ENCODE assay signal across 9 cellular contexts in genomic region chrX:5646818-5647217, GRCh38.
DNase-seq lines count a peak whose midpoint lies in the region; ATAC-seq, FAIRE-seq and TF ChIP-seq lines count a peak whose summit lies in the region.
"Had no signal": no experiment of that assay in that cellular context is flagged by ENCODE, and none has a peak within 500 bp of the region (broad histone marks: within the 10 kb centered on the region; RNA-seq: fewer than 3 reads in every experiment).

No MANE protein-coding gene starts in this region.

- intact Hi-C loops in Calu3 (cut with micrococcal nuclease; ENCODE audit: unreplicated experiment), result no loop called here

- CTCF ChIA-PET in Calu3 (lab: Charles Lee), result no interaction called here

- no peaks in the 10 kb centered on the region for H3K36me3 Mint-ChIP-seq in Calu3 (ENCODE audit: insufficient read depth, unreplicated experiment)

- no TSS peak for BruUV-seq in Calu3 (replicated peaks; lab: Mats Ljungman, UMichigan)

- H3K36me3 ChIP-seq in Peyer's patch, result no peaks in the 10 kb centered on the region

- DNase-seq in GM18507 (ENCODE audit: extremely low spot score, insufficient read length, low read depth) (peak; percentile 9), Peyer's patch (peak in 2 of 3 donors; percentile 23 to 47), NCI-H748 treated with DMSO at 0.1 percent for 48 hours (lab: John Stamatoyannopoulos, UW) (no peak), NCI-H1694 treated with DMSO at 0.1 percent for 48 hours (lab: John Stamatoyannopoulos, UW) (no peak), Calu3 (no peak), NCI-H510A treated with DMSO at 0.1 percent for 48 hours (lab: John Stamatoyannopoulos, UW) (no peak)
- DNase-seq: NCI-H510A had no signal

- H3K4me3 ChIP-seq in Peyer's patch, result no peak overlapping the region

- H3K4me3 Mint-ChIP-seq in Calu3 (ENCODE audit: low read depth, unreplicated experiment), result no peak overlapping the region

- FAIRE-seq in GM18507 (lab: Jason Lieb, UNC), result peak; percentile 96

- no peak overlapping the region for H3K27ac Mint-ChIP-seq in Calu3 (ENCODE audit: unreplicated experiment)

- peaks cover 15% of the 10 kb centered on the region for H3K9me3 Mint-ChIP-seq in Calu3 (ENCODE audit: low read depth, unreplicated experiment)

- TF ChIP-seq POLR2A in Peyer's patch (IDR thresholded peaks at IDR 0.05), result no peak

- no peaks in the 10 kb centered on the region for H3K9me3 ChIP-seq in Peyer's patch

- no peaks in the 10 kb centered on the region for H3K27me3 Mint-ChIP-seq in Calu3 (ENCODE audit: unreplicated experiment)

- no peak overlapping the region for H3K27ac ChIP-seq in Peyer's patch

- H3K4me1 Mint-ChIP-seq in Calu3 (ENCODE audit: low read depth, unreplicated experiment), result no peaks in the 10 kb centered on the region

- H3K27me3 ChIP-seq in Peyer's patch, result no peaks in the 10 kb centered on the region

- TF ChIP-seq CTCF in Peyer's patch (IDR thresholded peaks at IDR 0.05) (no peak), Calu3 (IDR thresholded peaks at IDR 0.05; ENCODE audit: unreplicated experiment) (no peak)

- ATAC-seq in GM21515 (IDR thresholded peaks at IDR 0.05; ENCODE audit: unreplicated experiment), result peak; percentile 99
- ATAC-seq in HG03139 (IDR thresholded peaks at IDR 0.05; ENCODE audit: unreplicated experiment), result peak; percentile 96

- peaks cover 0 to 4% (median 0%) of the 10 kb centered on the region in 4 donors for H3K4me1 ChIP-seq in Peyer's patch

Comparison
In these comparisons a context has a peak if more than half of its experiments do, and no peak if none do; other contexts are left out.
1. DNase-seq: peak in GM18507 (single experiment) and Peyer's patch (2 of 3); none in NCI-H748 treated with DMSO at 0.1 percent for 48 hours (single experiment), NCI-H1694 treated with DMSO at 0.1 percent for 48 hours (single experiment), Calu3 (single experiment) and NCI-H510A treated with DMSO at 0.1 percent for 48 hours (single experiment).